24 cellular contexts compared by ENCODE assay signal in the genomic region with DNA sequence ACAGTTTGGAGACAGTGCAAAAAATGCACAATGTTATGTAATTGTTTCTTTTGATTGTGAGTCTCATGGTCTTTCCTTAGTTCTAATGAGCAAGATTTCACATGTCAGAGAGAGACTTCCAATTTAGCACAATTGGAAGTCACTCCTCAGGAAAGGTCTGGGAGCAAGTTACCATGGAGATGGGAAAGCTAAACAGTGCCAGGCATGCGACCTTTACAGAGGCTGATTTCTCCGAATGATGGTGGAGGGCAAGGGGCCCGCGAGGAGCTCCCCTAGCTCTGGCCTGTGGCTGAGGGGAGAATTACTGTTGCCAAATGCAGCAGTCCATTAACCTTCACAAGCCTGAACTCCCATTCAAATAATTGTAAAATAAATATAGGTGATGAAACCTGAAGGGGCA.
"Had no signal": no experiment of that assay in that cellular context is flagged by ENCODE, and none has a peak within 500 bp of the region (broad histone marks: within the 10 kb centered on the region; RNA-seq: fewer than 3 reads in every experiment).

No MANE protein-coding gene starts in this region.

- H3K27me3 ChIP-seq: breast epithelium, colonic mucosa, heart right ventricle, left lung, pancreas, right lobe of liver, thyroid gland, upper lobe of right lung had no signal

- H3K4me3 ChIP-seq: breast epithelium, colonic mucosa, heart right ventricle, left lung, lung, pancreas, right lobe of liver, skin epidermis, thyroid gland, upper lobe of right lung had no signal

- H3K36me3 ChIP-seq: breast epithelium, colonic mucosa, heart right ventricle, left lung, pancreas, right lobe of liver, thyroid gland, upper lobe of right lung had no signal

- H3K27ac ChIP-seq: breast epithelium, colonic mucosa, heart right ventricle, left lung, pancreas, right lobe of liver, skin epidermis, thyroid gland, upper lobe of right lung had no signal

- H3K4me1 ChIP-seq: breast epithelium, colonic mucosa, left lung, pancreas, right lobe of liver, thyroid gland, upper lobe of right lung had no signal

- H3K9me3 ChIP-seq: breast epithelium, colonic mucosa, heart right ventricle, left lung, pancreas, right lobe of liver, thyroid gland, upper lobe of right lung had no signal

- ATAC-seq: activated CD4-positive, alpha-beta T cell treated with anti-CD3 and anti-CD28 coated beads for 36 hours; heart right ventricle; left lung; naive thymus-derived CD4-positive, alpha-beta T cell; pancreas; right lobe of liver; upper lobe of right lung had no signal

- DNase-seq: activated B cell treated with CpG ODN at 0.5 μM for 24 hours; activated CD4-positive, alpha-beta T cell treated with anti-CD3 and anti-CD28 coated beads for 36 hours; activated CD4-positive, alpha-beta T cell treated with anti-CD3 and anti-CD28 coated beads, Interleukin-2, amount 50 U/mL, for 4 hours; activated CD8-positive, alpha-beta memory T cell treated with anti-CD3 and anti-CD28 coated beads for 24 hours; activated CD8-positive, alpha-beta memory T cell treated with anti-CD3 and anti-CD28 coated beads, Interleukin-2, amount 50 U/mL, for 4 hours; activated naive CD4-positive, alpha-beta T cell treated with Interleukin-2 at 50 U/mL for 16 hours; activated naive CD8-positive, alpha-beta T cell treated with anti-CD3 and anti-CD28 coated beads for 36 hours; activated T-cell treated with anti-CD3 and anti-CD28 coated beads, Interleukin-2, amount 50 U/mL, for 24 hours; colonic mucosa; foreskin fibroblast; heart right ventricle; kidney; left lung; naive thymus-derived CD4-positive, alpha-beta T cell; pancreas; right lobe of liver; stimulated activated CD4-positive, alpha-beta T cell treated with anti-CD3 and anti-CD28 coated beads, Interleukin-1b, Interleukin-23, amount 100 ng/mL, for 48 hours; substantia nigra; T1000; thyroid gland; upper lobe of right lung had no signal
